Comparison of ENCODE assay signal across 1 cellular context in genomic region chr14:70882771-70883492, GRCh38.
TF ChIP-seq lines count a peak whose summit lies in the region.

No MANE protein-coding gene starts in this region.

TF ChIP-seq in GM12878, 131 proteins besides CTCF, POLR2A, EP300 and RAD21 (continued from another document):
- TF ChIP-seq ZBTB11 (CRISPR knock-in tag; IDR thresholded peaks at IDR 0.05) (no peak), ZNF207 (IDR thresholded peaks at IDR 0.05; ENCODE audit: borderline replicate concordance) (no peak), TCF12 (IDR thresholded peaks at IDR 0.05; ENCODE audit: low read depth, low read length) (no peak), NR2F1 (conservative IDR thresholded peaks at IDR 0.05) (0 out of 2 replicates have a peak, but pooled peaks have one; percentile 24), ASH2L (IDR thresholded peaks at IDR 0.05; ENCODE audit: borderline replicate concordance, low read depth) (no peak), ZBTB40 (IDR thresholded peaks at IDR 0.05; ENCODE audit: borderline replicate concordance) (no peak), RFX5 (IDR thresholded peaks at IDR 0.05; ENCODE audit: low read depth, low read length) (no peak), RBBP5 (conservative IDR thresholded peaks at IDR 0.05) (no peak)
